10 cellular contexts compared by ENCODE assay signal in genomic region chr19:5905072-5905778, GRCh38. TPM values are rescaled to one million over a fixed set of nuclear protein-coding genes. Genes with fewer than 3 reads are reported as not detected.
DNase-seq lines count a peak whose midpoint lies in the region; ATAC-seq and TF ChIP-seq lines count a peak whose summit lies in the region.
"Had no signal": no experiment of that assay in that cellular context is flagged by ENCODE, and none has a peak within 500 bp of the region (broad histone marks: within the 10 kb centered on the region; RNA-seq: fewer than 3 reads in every experiment).

No MANE protein-coding gene starts in this region.

- H3K9ac ChIP-seq in liver (ENCODE audit: low read depth in 1 of 2, low read length in 2 of 2) = peak overlapping the region; percentile 41 to 75

- TF ChIP-seq EP300 in tibial nerve (IDR thresholded peaks at IDR 0.05) = no peak

- intact Hi-C loops in left colon (cut with DNase I, micrococcal nuclease) = no loop called here

- no peaks in the 10 kb centered on the region for H3K9me3 Mint-ChIP-seq in activated T-cell treated with anti-CD3 and anti-CD28 coated beads, Interleukin-2, amount 50 U/mL, for 24 hours
- no peaks in the 10 kb centered on the region for H3K9me3 Mint-ChIP-seq in activated naive CD8-positive, alpha-beta T cell treated with anti-CD3 and anti-CD28 coated beads, Interleukin-2, amount 50 U/mL, for 24 hours

- no peaks in the 10 kb centered on the region for H3K27me3 ChIP-seq in liver (ENCODE audit: control insufficient read depth in 4 of 4, insufficient read depth in 4 of 4, low read length in 3 of 4)
- no peaks in the 10 kb centered on the region for H3K27me3 ChIP-seq in tibial nerve

- H3K27ac Mint-ChIP-seq in activated T-cell treated with anti-CD3 and anti-CD28 coated beads, Interleukin-2, amount 50 U/mL, for 24 hours = peak overlapping the region; percentile 85
- peak overlapping the region; percentile 73 for H3K27ac Mint-ChIP-seq in activated naive CD8-positive, alpha-beta T cell treated with anti-CD3 and anti-CD28 coated beads, Interleukin-2, amount 50 U/mL, for 24 hours

- peaks cover 50% of the 10 kb centered on the region for H3K36me3 Mint-ChIP-seq in activated T-cell treated with anti-CD3 and anti-CD28 coated beads, Interleukin-2, amount 50 U/mL, for 24 hours (ENCODE audit: low read depth)
- H3K36me3 Mint-ChIP-seq in activated naive CD8-positive, alpha-beta T cell treated with anti-CD3 and anti-CD28 coated beads, Interleukin-2, amount 50 U/mL, for 24 hours (ENCODE audit: low read depth) = peaks cover 15% of the 10 kb centered on the region

- H3K9me3 ChIP-seq in liver (ENCODE audit: control insufficient read depth in 4 of 4, low read length in 3 of 4) = no peaks in the 10 kb centered on the region
- H3K9me3 ChIP-seq in tibial nerve = no peaks in the 10 kb centered on the region

- TF ChIP-seq CTCF in liver (IDR thresholded peaks at IDR 0.05; ENCODE audit: low read depth, low read length, missing input control) = no peak
- no peak for TF ChIP-seq CTCF in tibial nerve (IDR thresholded peaks at IDR 0.05)

- no peaks in the 10 kb centered on the region for H3K27me3 Mint-ChIP-seq in activated T-cell treated with anti-CD3 and anti-CD28 coated beads, Interleukin-2, amount 50 U/mL, for 24 hours
- H3K27me3 Mint-ChIP-seq in activated naive CD8-positive, alpha-beta T cell treated with anti-CD3 and anti-CD28 coated beads, Interleukin-2, amount 50 U/mL, for 24 hours = no peaks in the 10 kb centered on the region

- no peak for TF ChIP-seq POLR2A in tibial nerve (IDR thresholded peaks at IDR 0.05)

- H3K4me3 Mint-ChIP-seq in activated T-cell treated with anti-CD3 and anti-CD28 coated beads, Interleukin-2, amount 50 U/mL, for 24 hours = peak overlapping the region; percentile 98
- H3K4me3 Mint-ChIP-seq in activated naive CD8-positive, alpha-beta T cell treated with anti-CD3 and anti-CD28 coated beads, Interleukin-2, amount 50 U/mL, for 24 hours = peak overlapping the region; percentile 94

- H3K4me1 ChIP-seq in liver (ENCODE audit: control insufficient read depth in 4 of 4, insufficient read depth in 4 of 4, low read length in 3 of 4) (peaks cover 3 to 39% (median 31%) of the 10 kb centered on the region in 4 donors), tibial nerve (peaks cover 0 to 57% (median 28%) of the 10 kb centered on the region in 4 donors)

- no peak for TF ChIP-seq RAD21 in liver (IDR thresholded peaks at IDR 0.05)

- H3K4me3 ChIP-seq in liver (ENCODE audit: low read depth in 1 of 3, low read length in 3 of 3) (peak overlapping the region; percentile 91 to 93 (median 93)), tibial nerve (peak overlapping the region; percentile 56 to 99 (median 68))

- ATAC-seq in activated naive CD8-positive, alpha-beta T cell treated with anti-CD3 and anti-CD28 coated beads, Interleukin-2, amount 50 U/mL, for 24 hours = no peak
- no peak for ATAC-seq in left colon

- no peak for DNase-seq in activated T-cell treated with anti-CD3 and anti-CD28 coated beads, Interleukin-2, amount 50 U/mL, for 24 hours
- no peak for DNase-seq in activated T-cell treated with anti-CD3 and anti-CD28 coated beads, Interleukin-2, amount 50 U/mL, for 48 hours
- DNase-seq in activated naive CD8-positive, alpha-beta T cell treated with anti-CD3 and anti-CD28 coated beads, Interleukin-2, amount 50 U/mL, for 24 hours = no peak
- no peak for DNase-seq in tibial nerve (ENCODE audit: low spot score in 2 of 2)
- DNase-seq in activated gamma-delta T cell (lab: John Stamatoyannopoulos, UW) = no peak
- DNase-seq in amygdala (lab: John Stamatoyannopoulos, UW) = no peak
- no peak for DNase-seq in left colon

- 47% methylated on average over 34 of the region's 34 CpGs for WGBS in liver
- WGBS in tibial nerve, 2 donors = 46 to 50% methylated on average over 34 of the region's 34 CpGs

- H3K36me3 ChIP-seq in liver (ENCODE audit: control insufficient read depth in 4 of 4, insufficient read depth in 3 of 4, low read depth in 1 of 4, low read length in 3 of 4) (peaks cover 0 to 14% (median 4%) of the 10 kb centered on the region in 4 donors), tibial nerve (peaks cover 0 to 36% (median 0%) of the 10 kb centered on the region in 3 donors)

- peaks cover 39% of the 10 kb centered on the region for H3K4me1 Mint-ChIP-seq in activated T-cell treated with anti-CD3 and anti-CD28 coated beads, Interleukin-2, amount 50 U/mL, for 24 hours (ENCODE audit: low read depth)
- H3K4me1 Mint-ChIP-seq in activated naive CD8-positive, alpha-beta T cell treated with anti-CD3 and anti-CD28 coated beads, Interleukin-2, amount 50 U/mL, for 24 hours = peaks cover 55% of the 10 kb centered on the region

- H3K27ac ChIP-seq in liver (ENCODE audit: low read depth in 1 of 2, low read length in 2 of 2) (peak overlapping the region; percentile 48 to 75), tibial nerve (peak overlapping the region in 3 of 4 donors; percentile 84 to 94 (median 94))

TF ChIP-seq in liver, 16 proteins besides CTCF, POLR2A, EP300 and RAD21:
- TF ChIP-seq NR2F2 (IDR thresholded peaks at IDR 0.05) (no peak), YY1 (IDR thresholded peaks at IDR 0.05) (no peak), HNF4G (IDR thresholded peaks at IDR 0.05) (no peak)

RNA-seq across cellular contexts. Expression of gene VMAC, which starts 0.6 kb away (rescaled TPM):
- total RNA-seq in liver (1 to 10 TPM; 3.6 to 7.7 TPM), tibial nerve (10 to 100 TPM in 3 of 4 donors, 1 to 10 TPM in 1; 8.3 to 16.7 (median 13.9) TPM), left colon (1 to 10 TPM; 6.0 to 6.3 TPM)
- 1 to 10 TPM; 1.2 to 1.6 TPM for polyA plus RNA-seq in liver

RNA-seq across cellular contexts. Expression of gene NDUFA11, which starts 1.6 kb away (rescaled TPM):
- 100 to 1,000 TPM; 127 to 134 TPM for total RNA-seq in liver
- polyA plus RNA-seq in liver = 100 to 1,000 TPM; 319 to 394 TPM
- 100 to 1,000 TPM; 184 to 350 (median 216) TPM for total RNA-seq in tibial nerve
- 100 to 1,000 TPM; 175 to 187 TPM for total RNA-seq in left colon

RNA-seq across cellular contexts. Expression of gene CAPS, which starts 8.8 kb away (rescaled TPM):
- 1 to 10 TPM; 2.1 to 4.2 TPM for total RNA-seq in liver
- polyA plus RNA-seq in liver = 10 to 100 TPM in 1 of 2 donors, 1 to 10 TPM in 1; 2.8 to 11.4 TPM
- 10 to 100 TPM; 67.5 to 95.0 (median 77.4) TPM for total RNA-seq in tibial nerve
- 10 to 100 TPM; 14.3 to 18.6 TPM for total RNA-seq in left colon

RNA-seq across cellular contexts. Expression of gene FUT5, which starts 34.9 kb away (rescaled TPM):
- total RNA-seq in liver (under 1 TPM; 0.05 to 0.17 TPM), tibial nerve (not detected), left colon (not detected)
- under 1 TPM in 1 of 2 donors, not detected in 1; 0.02 TPM for polyA plus RNA-seq in liver
- total RNA-seq: Daoy, NCI-H460 had no signal

RNA-seq across cellular contexts. Expression of gene FUT3, which starts 54.0 kb away (rescaled TPM):
- total RNA-seq in liver (under 1 TPM in 1 of 2 donors, not detected in 1; 0.25 TPM), tibial nerve (under 1 TPM in 1 of 4 donors, not detected in 3; 0.90 TPM), left colon (100 to 1,000 TPM; 224 to 253 TPM)
- under 1 TPM; 0.27 to 0.47 TPM for polyA plus RNA-seq in liver
- total RNA-seq: Daoy, NCI-H460 had no signal
